In the genomic region with DNA sequence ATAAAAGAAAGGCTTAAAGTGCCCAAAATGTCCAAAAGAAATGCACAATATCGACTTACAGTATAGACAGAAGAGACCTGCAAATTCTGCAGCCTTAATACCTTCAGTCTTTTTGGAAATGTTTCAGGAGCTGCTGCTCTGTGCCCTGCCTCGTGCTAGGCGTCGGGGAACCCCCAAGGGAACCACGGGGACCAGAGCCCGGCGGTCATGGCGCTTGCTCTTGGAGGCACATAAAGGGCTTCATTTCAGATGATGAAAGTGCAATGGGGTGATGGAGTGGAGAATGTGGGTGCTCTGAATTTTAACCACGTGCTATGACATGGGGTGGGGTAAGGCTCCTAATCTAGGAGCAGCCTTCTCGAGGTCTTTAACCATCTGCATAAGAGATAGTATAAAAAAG, we compare ENCODE assay signal across 19 cellular contexts. TPM values are rescaled to one million over a fixed set of nuclear protein-coding genes. Genes with fewer than 3 reads are reported as not detected.
A peak's percentile ranks its signal among the peaks of the same experiment; 100 is the strongest.
DNase-seq lines count a peak whose midpoint lies in the region; ATAC-seq, FAIRE-seq and TF ChIP-seq lines count a peak whose summit lies in the region.
"Had no signal": no experiment of that assay in that cellular context is flagged by ENCODE, and none has a peak within 500 bp of the region (broad histone marks: within the 10 kb centered on the region; RNA-seq: fewer than 3 reads in every experiment).

No MANE protein-coding gene starts in this region.

- no peak for TF ChIP-seq RAD21 in K562 (CRISPR knock-in tag; conservative IDR thresholded peaks at IDR 0.05 in 1 of 2, IDR thresholded peaks at IDR 0.05 in 1 of 2)

- H3K4me3 ChIP-seq in Panc1 (ENCODE audit: low read depth in 2 of 2, low read length in 2 of 2) (peak overlapping the region; percentile 56 to 81), K562 (no peak overlapping the region), foreskin fibroblast (ENCODE audit: low read depth in 1 of 2, low read length in 2 of 2) (no peak overlapping the region)

- no peak for DNase-seq in activated CD4-positive, alpha-beta T cell treated with anti-CD3 and anti-CD28 coated beads, Interleukin-2, amount 10 ng/mL, durations not matched to agents 24 days and 14 days
- DNase-seq in activated CD4-positive, alpha-beta T cell treated with anti-CD3 and anti-CD28 coated beads, Interleukin-2, amount 50 U/mL, for 48 hours = no peak
- DNase-seq in Panc1 (ENCODE audit: low read depth, low spot score) (no peak), K562 (ENCODE audit: extremely low read depth in 1 of 4, low spot score in 3 of 4) (no peak), HK-2 (ENCODE audit: unreplicated experiment) (no peak), foreskin fibroblast (no peak)
- DNase-seq in stimulated activated effector memory CD8-positive, alpha-beta T cell treated with anti-CD3 and anti-CD28 coated beads, Interleukin-12 subunit alpha, Interleukin-12 subunit beta, amount 100 ng/mL, for 72 hours (ENCODE audit: low spot score in 2 of 2) = no peak
- DNase-seq: activated CD8-positive, alpha-beta memory T cell treated with anti-CD3 and anti-CD28 coated beads, Interleukin-2, amount 50 U/mL, for 4 hours; effector CD4-positive, alpha-beta T cell; H9; Karpas-422; NCI-H1105; NCI-H748 treated with DMSO at 0.1 percent for 48 hours; psoas muscle; stomach; uterus had no signal

- peaks cover 4% of the 10 kb centered on the region for H3K4me1 Mint-ChIP-seq in activated CD4-positive, alpha-beta T cell treated with anti-CD3 and anti-CD28 coated beads, Interleukin-2, amount 10 ng/mL, durations not matched to agents 24 days and 14 days
- H3K4me1 Mint-ChIP-seq in stimulated activated effector memory CD8-positive, alpha-beta T cell treated with anti-CD3 and anti-CD28 coated beads, Interleukin-12 subunit alpha, Interleukin-12 subunit beta, amount 100 ng/mL, for 72 hours = peaks cover 7% of the 10 kb centered on the region

- H3K4me3 Mint-ChIP-seq in activated CD4-positive, alpha-beta T cell treated with anti-CD3 and anti-CD28 coated beads, Interleukin-2, amount 10 ng/mL, durations not matched to agents 24 days and 14 days = peak overlapping the region; percentile 89
- H3K4me3 Mint-ChIP-seq in stimulated activated effector memory CD8-positive, alpha-beta T cell treated with anti-CD3 and anti-CD28 coated beads, Interleukin-12 subunit alpha, Interleukin-12 subunit beta, amount 100 ng/mL, for 72 hours = peak overlapping the region; percentile 76
- H3K4me3 Mint-ChIP-seq: H9 had no signal

- 17% methylated on average over 10 of the region's 10 CpGs for WGBS in K562 (ENCODE audit: insufficient coverage, low coverage, missing lambda C conversion rate)

- no peaks in the 10 kb centered on the region for H3K36me3 ChIP-seq in Panc1 (ENCODE audit: control insufficient read depth, insufficient read depth, low read length)
- H3K36me3 ChIP-seq in K562 (ENCODE audit: control insufficient read depth, insufficient read depth, low read length) = no peaks in the 10 kb centered on the region
- H3K36me3 ChIP-seq: cardiac muscle cell, stomach, uterus had no signal

- no peaks in the 10 kb centered on the region for H3K27me3 ChIP-seq in Panc1 (ENCODE audit: control insufficient read depth, insufficient read depth, low read length)
- peaks cover 0 to 7% of the 10 kb centered on the region in 2 experiments; a peak in 3 of 5 replicates for H3K27me3 ChIP-seq in K562 (ENCODE audit: control insufficient read depth in 2 of 2, insufficient read depth in 2 of 2, low read length in 2 of 2)
- H3K27me3 ChIP-seq: cardiac muscle cell, stomach, uterus had no signal

- TF ChIP-seq EP300 in K562 (IDR thresholded peaks at IDR 0.05; ENCODE audit: low read length) = no peak

- H3K4me2 ChIP-seq in K562 (ENCODE audit: insufficient read depth, low read length) = no peak overlapping the region

- in situ Hi-C loops in Panc1 (cut with HindIII; ENCODE audit: low pct_unique_long_range_greater_than_20kb, low sequenced_read_pairs) = no loop called here
- in situ Hi-C loops in K562 (cut with MboI) = no loop called here

- no peaks in the 10 kb centered on the region for H3K27me3 Mint-ChIP-seq in activated CD4-positive, alpha-beta T cell treated with anti-CD3 and anti-CD28 coated beads, Interleukin-2, amount 10 ng/mL, durations not matched to agents 24 days and 14 days

- POLR2A ChIA-PET in Panc1 (lab: Charles Lee) (interaction anchor here (0.6 kb wide), 1 partner anchor 17 kb away, joined by 4 read pairs; no protein-coding TSS in a partner anchor), K562 (lab: Yijun Ruan, JAX) (interaction anchor here (0.7 kb wide), 1 partner anchor 257 kb away, joined by 5 read pairs; no protein-coding TSS in a partner anchor)

- TF ChIP-seq CTCF in Panc1 (IDR thresholded peaks at IDR 0.05) (no peak), K562 (IDR thresholded peaks at IDR 0.05 in 2 of 3, conservative IDR thresholded peaks at IDR 0.05 in 1 of 3; ENCODE audit: insufficient read depth in 2 of 3, low read depth in 1 of 3, low read length in 3 of 3) (no peak), foreskin fibroblast (IDR thresholded peaks at IDR 0.05; ENCODE audit: low read depth, low read length) (no peak)

- H3K9ac ChIP-seq in K562 (ENCODE audit: insufficient read depth in 1 of 2, low read depth in 2 of 2, low read length in 2 of 2) = no peak overlapping the region

- no peaks in the 10 kb centered on the region for H3K79me2 ChIP-seq in K562 (ENCODE audit: control insufficient read depth, insufficient read depth, low read length)

- intact Hi-C loops in activated CD4-positive, alpha-beta T cell treated with anti-CD3 and anti-CD28 coated beads, Interleukin-2, amount 10 ng/mL, durations not matched to agents 24 days and 14 days (cut with micrococcal nuclease) = no loop called here
- intact Hi-C loops in Panc1 (cut with micrococcal nuclease; ENCODE audit: unreplicated experiment) = no loop called here
- intact Hi-C loops in K562 (cut with micrococcal nuclease) = no loop called here

- no peak for ATAC-seq in Panc1
- ATAC-seq in K562 = no peak
- no peak for ATAC-seq in stimulated activated effector memory CD8-positive, alpha-beta T cell treated with anti-CD3 and anti-CD28 coated beads, Interleukin-12 subunit alpha, Interleukin-12 subunit beta, amount 100 ng/mL, for 72 hours
- ATAC-seq in GM18909 (IDR thresholded peaks at IDR 0.05; ENCODE audit: poor library complexity, unreplicated experiment) = no peak

- H2AFZ ChIP-seq in K562 (ENCODE audit: low read depth, low read length) = 0 out of 2 replicates have a peak overlapping the region, but pooled peaks have one; percentile 12

- no peaks in the 10 kb centered on the region for H3K9me1 ChIP-seq in K562 (ENCODE audit: control insufficient read depth, insufficient read depth, low read length)

- no peaks in the 10 kb centered on the region for H3K9me3 ChIP-seq in Panc1 (ENCODE audit: control insufficient read depth, insufficient read depth, low read depth, low read length)
- no peaks in the 10 kb centered on the region for H3K9me3 ChIP-seq in K562 (replicated peaks; ENCODE audit: control insufficient read depth, insufficient read depth, low read depth, low read length)
- H3K9me3 ChIP-seq: psoas muscle, stomach, uterus had no signal

- peaks cover 3% of the 10 kb centered on the region; the same call in 1 of the 2 replicates for H3K4me1 ChIP-seq in Panc1 (ENCODE audit: control insufficient read depth, insufficient read depth, low read length)
- peaks cover 2 to 9% of the 10 kb centered on the region in 2 experiments; a peak in 4 of 5 replicates for H3K4me1 ChIP-seq in K562 (replicated peaks in 1 of 2; ENCODE audit: control insufficient read depth in 2 of 2, insufficient read depth in 2 of 2, low read length in 2 of 2)
- H3K4me1 ChIP-seq: psoas muscle, uterus had no signal

- TF ChIP-seq POLR2A in K562 (conservative IDR thresholded peaks at IDR 0.05) = no peak

- no TSS peak for BruUV-seq in Panc1 (replicated peaks; lab: Mats Ljungman, UMichigan)
- no TSS peak for BruUV-seq in K562 (replicated peaks; lab: Mats Ljungman, UMichigan)

- H4K20me1 ChIP-seq in K562 (replicated peaks; ENCODE audit: control insufficient read depth, insufficient read depth, low read length) = no peaks in the 10 kb centered on the region

- no peaks in the 10 kb centered on the region for H3K9me3 Mint-ChIP-seq in activated CD4-positive, alpha-beta T cell treated with anti-CD3 and anti-CD28 coated beads, Interleukin-2, amount 10 ng/mL, durations not matched to agents 24 days and 14 days
- H3K9me3 Mint-ChIP-seq in stimulated activated effector memory CD8-positive, alpha-beta T cell treated with anti-CD3 and anti-CD28 coated beads, Interleukin-12 subunit alpha, Interleukin-12 subunit beta, amount 100 ng/mL, for 72 hours = no peaks in the 10 kb centered on the region

- H3K27ac Mint-ChIP-seq in activated CD4-positive, alpha-beta T cell treated with anti-CD3 and anti-CD28 coated beads, Interleukin-2, amount 10 ng/mL, durations not matched to agents 24 days and 14 days = no peak overlapping the region
- no peak overlapping the region for H3K27ac Mint-ChIP-seq in stimulated activated effector memory CD8-positive, alpha-beta T cell treated with anti-CD3 and anti-CD28 coated beads, Interleukin-12 subunit alpha, Interleukin-12 subunit beta, amount 100 ng/mL, for 72 hours
- H3K27ac Mint-ChIP-seq: H9 had no signal

- H3K27ac ChIP-seq in Panc1 (ENCODE audit: low read length) = peak overlapping the region; percentile 77
- H3K27ac ChIP-seq in K562 (ENCODE audit: extremely low read depth, low read depth, low read length) = no peak overlapping the region
- H3K27ac ChIP-seq: cardiac muscle cell, psoas muscle, uterus had no signal

- H3K36me3 Mint-ChIP-seq in activated CD4-positive, alpha-beta T cell treated with anti-CD3 and anti-CD28 coated beads, Interleukin-2, amount 10 ng/mL, durations not matched to agents 24 days and 14 days (ENCODE audit: low read depth) = no peaks in the 10 kb centered on the region
- H3K36me3 Mint-ChIP-seq in stimulated activated effector memory CD8-positive, alpha-beta T cell treated with anti-CD3 and anti-CD28 coated beads, Interleukin-12 subunit alpha, Interleukin-12 subunit beta, amount 100 ng/mL, for 72 hours = no peaks in the 10 kb centered on the region

- CTCF ChIA-PET in Panc1 (lab: Charles Lee) = no interaction called here
- CTCF ChIA-PET in K562 (lab: Yijun Ruan, JAX; ENCODE audit: low intra/inter-chr PET ratio) = no interaction called here

- no peak for FAIRE-seq in K562 (lab: Jason Lieb, UNC)
- FAIRE-seq: keratinocyte had no signal

RNA-seq across cellular contexts. Expression of a gene that starts 14.8 kb away (rescaled TPM):
- total RNA-seq in activated CD4-positive, alpha-beta T cell treated with anti-CD3 and anti-CD28 coated beads, Interleukin-2, amount 10 ng/mL, durations not matched to agents 24 days and 14 days = 24.7 and 26.7 TPM in 2 replicates
- total RNA-seq in Panc1 (2021; ENCODE audit: unreplicated experiment) = 34.7 TPM
- 34.6 TPM for polyA plus RNA-seq in Panc1 (2012; ENCODE audit: insufficient read length)
- 70.2 and 94.5 TPM in 2 replicates for total RNA-seq in K562 (2011; cell fraction: chromatin; rRNA removed; ENCODE audit: low replicate concordance)
- 32.8 and 38.7 TPM in 2 replicates for total RNA-seq in K562 (2011; cell fraction: nucleolus; rRNA removed)
- 53.8 and 66.5 TPM in 2 replicates for total RNA-seq in K562 (2011; cell fraction: nucleoplasm; rRNA removed)
- 5.9 and 8.0 TPM in 2 replicates for total RNA-seq in K562 (2014; rRNA removed)
- 4.3 and 5.5 TPM in 2 replicates for total RNA-seq in K562 (2014; rRNA removed; fragmentation: Illumina TruSeq; extraction: Trizol)
- 4.9 and 6.0 TPM in 2 replicates for total RNA-seq in K562 (2015; rRNA removed; fragmentation: Illumina TruSeq; extraction: Trizol)
- 13.0 and 13.5 TPM in 2 replicates for total RNA-seq in K562 (2021)
- 5.5 and 6.3 TPM in 2 replicates for polyA plus RNA-seq in K562 (2011; rRNA removed)
- polyA plus RNA-seq in K562 (2011; cell fraction: cytosol; rRNA removed) = 4.7 and 6.1 TPM in 2 replicates
- 13.1 and 25.4 TPM in 2 replicates for polyA plus RNA-seq in K562 (2011; cell fraction: nucleus; rRNA removed)
- 8.4 and 12.8 TPM in 2 replicates for polyA plus RNA-seq in K562 (2012)
- polyA plus RNA-seq in K562 (2014; fragmentation: Illumina TruSeq; extraction: Trizol) = 6.2 and 7.5 TPM in 2 replicates
- 1 to 10 TPM; 2.4 TPM for polyA plus RNA-seq in K562 (2014; fragmentation: Nextera tagmentation; extraction: Ambion mirVana)
- 6.7 and 8.0 TPM in 2 replicates for polyA plus RNA-seq in K562 (2014; rRNA removed)
- polyA minus RNA-seq in K562 (2011; rRNA and poly(A)+ RNA removed) = 9.2 and 16.2 TPM in 2 replicates
- polyA minus RNA-seq in K562 (2011; cell fraction: cytosol; rRNA and poly(A)+ RNA removed) = 4.3 and 8.6 TPM in 2 replicates
- polyA minus RNA-seq in K562 (2011; cell fraction: nucleus; rRNA and poly(A)+ RNA removed) = 10.0 and 10.8 TPM in 2 replicates

RNA-seq across cellular contexts. Expression of a gene that starts 57.0 kb away (rescaled TPM):
- 37.4 and 38.1 TPM in 2 replicates for total RNA-seq in activated CD4-positive, alpha-beta T cell treated with anti-CD3 and anti-CD28 coated beads, Interleukin-2, amount 10 ng/mL, durations not matched to agents 24 days and 14 days
- total RNA-seq in Panc1 (2021; ENCODE audit: unreplicated experiment) = 35.1 TPM
- 15.1 TPM for polyA plus RNA-seq in Panc1 (2012; ENCODE audit: insufficient read length)
- 16.2 and 18.6 TPM in 2 replicates for total RNA-seq in K562 (2011; cell fraction: chromatin; rRNA removed; ENCODE audit: low replicate concordance)
- 17.1 and 17.2 TPM in 2 replicates for total RNA-seq in K562 (2011; cell fraction: nucleolus; rRNA removed)
- 29.4 and 43.7 TPM in 2 replicates for total RNA-seq in K562 (2011; cell fraction: nucleoplasm; rRNA removed)
- 15.8 and 18.9 TPM in 2 replicates for total RNA-seq in K562 (2014; rRNA removed)
- 24.2 and 24.7 TPM in 2 replicates for total RNA-seq in K562 (2014; rRNA removed; fragmentation: Illumina TruSeq; extraction: Trizol)
- 24.4 and 25.0 TPM in 2 replicates for total RNA-seq in K562 (2015; rRNA removed; fragmentation: Illumina TruSeq; extraction: Trizol)
- 24.6 TPM in 2 replicates for total RNA-seq in K562 (2021)
- polyA plus RNA-seq in K562 (2011; rRNA removed) = 13.5 and 15.2 TPM in 2 replicates
- polyA plus RNA-seq in K562 (2011; cell fraction: cytosol; rRNA removed) = 11.4 and 14.8 TPM in 2 replicates
- 3.4 and 3.6 TPM in 2 replicates for polyA plus RNA-seq in K562 (2011; cell fraction: nucleus; rRNA removed)
- polyA plus RNA-seq in K562 (2012) = 7.6 and 12.1 TPM in 2 replicates
- 18.8 and 21.2 TPM in 2 replicates for polyA plus RNA-seq in K562 (2014; fragmentation: Illumina TruSeq; extraction: Trizol)
- 10 to 100 TPM; 12.3 to 16.6 TPM for polyA plus RNA-seq in K562 (2014; fragmentation: Nextera tagmentation; extraction: Ambion mirVana)
- polyA plus RNA-seq in K562 (2014; rRNA removed) = 12.9 and 16.2 TPM in 2 replicates
- 25.7 and 28.6 TPM in 2 replicates for polyA minus RNA-seq in K562 (2011; rRNA and poly(A)+ RNA removed)
- polyA minus RNA-seq in K562 (2011; cell fraction: cytosol; rRNA and poly(A)+ RNA removed) = 17.7 and 21.7 TPM in 2 replicates
- polyA minus RNA-seq in K562 (2011; cell fraction: nucleus; rRNA and poly(A)+ RNA removed) = 2.2 and 4.0 TPM in 2 replicates

Comparison
In these comparisons a context has a peak if more than half of its experiments do, and no peak if none do; other contexts are left out.
1. H3K4me3 ChIP-seq: peak in Panc1 (2 of 2); none in K562 (single experiment) and foreskin fibroblast (0 of 2).